Comparison of ENCODE assay signal across 8 cellular contexts in genomic region chr1:236168716-236169429, GRCh38. TPM values are rescaled to one million over a fixed set of nuclear protein-coding genes. Genes with fewer than 3 reads are reported as not detected.
DNase-seq lines count a peak whose midpoint lies in the region; ATAC-seq and TF ChIP-seq lines count a peak whose summit lies in the region.

No MANE protein-coding gene starts in this region.

- POLR2A ChIA-PET in T-cell (lab: Charles Lee), result no interaction called here

- H3K4me3 Mint-ChIP-seq in memory B cell (no peak overlapping the region), chondrocyte (ENCODE audit: unreplicated experiment) (no peak overlapping the region), T-cell (no peak overlapping the region)
- no peak overlapping the region for H3K4me3 Mint-ChIP-seq in activated naive CD8-positive, alpha-beta T cell treated with anti-CD3 and anti-CD28 coated beads for 36 hours

- in situ Hi-C loops in astrocyte of the spinal cord (cut with HindIII; ENCODE audit: low sequenced_read_pairs), result no loop called here

- no peak overlapping the region for H3K4me3 ChIP-seq in GM06990 (replicated peaks; ENCODE audit: low read depth, low read length)
- H3K4me3 ChIP-seq in astrocyte of the spinal cord (ENCODE audit: low read depth, low read length), result no peak overlapping the region

- CTCF ChIA-PET in T-cell (lab: Charles Lee), result no interaction called here

- peaks cover 4% of the 10 kb centered on the region for H3K27me3 Mint-ChIP-seq in memory B cell
- no peaks in the 10 kb centered on the region for H3K27me3 Mint-ChIP-seq in chondrocyte (ENCODE audit: low read depth)
- H3K27me3 Mint-ChIP-seq in T-cell, result no peaks in the 10 kb centered on the region
- no peaks in the 10 kb centered on the region for H3K27me3 Mint-ChIP-seq in activated naive CD8-positive, alpha-beta T cell treated with anti-CD3 and anti-CD28 coated beads for 36 hours

- H3K27ac Mint-ChIP-seq in memory B cell (no peak overlapping the region), chondrocyte (ENCODE audit: unreplicated experiment) (no peak overlapping the region), T-cell (no peak overlapping the region)
- H3K27ac Mint-ChIP-seq in activated naive CD8-positive, alpha-beta T cell treated with anti-CD3 and anti-CD28 coated beads for 36 hours, result no peak overlapping the region

- H3K36me3 Mint-ChIP-seq in memory B cell (peaks cover 8% of the 10 kb centered on the region), chondrocyte (ENCODE audit: low read depth) (peaks cover under 1% of the 10 kb centered on the region), T-cell (peaks cover 8% of the 10 kb centered on the region)
- H3K36me3 Mint-ChIP-seq in activated naive CD8-positive, alpha-beta T cell treated with anti-CD3 and anti-CD28 coated beads for 36 hours, result peaks cover 5% of the 10 kb centered on the region

- ATAC-seq in HG03520 (IDR thresholded peaks at IDR 0.05; ENCODE audit: unreplicated experiment) (peak; percentile 54), memory B cell (ENCODE audit: low read depth) (peak; percentile 17), T-cell (replicated peaks in 1 of 4) (no peak), HG02678 (IDR thresholded peaks at IDR 0.05; ENCODE audit: unreplicated experiment) (no peak)

- H3K36me3 ChIP-seq in GM06990 (ENCODE audit: control insufficient read depth, insufficient read depth, low read length), result peaks cover 10% of the 10 kb centered on the region

- no peak for DNase-seq in GM06990 (ENCODE audit: extremely low read depth, insufficient read length)
- peak; percentile 29 for DNase-seq in astrocyte of the spinal cord (ENCODE audit: low read depth, low spot score)
- no peak for DNase-seq in memory B cell (ENCODE audit: low spot score in 2 of 2)
- DNase-seq in chondrocyte (ENCODE audit: low spot score), result no peak
- DNase-seq in T-cell, result no peak
- no peak for DNase-seq in activated naive CD8-positive, alpha-beta T cell treated with anti-CD3 and anti-CD28 coated beads for 36 hours

- no peaks in the 10 kb centered on the region for H3K27me3 ChIP-seq in GM06990 (replicated peaks; ENCODE audit: control insufficient read depth, insufficient read depth, low read length)

- TF ChIP-seq CTCF in GM06990 (IDR thresholded peaks at IDR 0.05; ENCODE audit: insufficient read depth, low read length, poor library complexity, severe bottlenecking), result peak; percentile 26
- TF ChIP-seq CTCF in astrocyte of the spinal cord (IDR thresholded peaks at IDR 0.05; ENCODE audit: low read depth, low read length), result no peak
- TF ChIP-seq CTCF in chondrocyte (IDR thresholded peaks at IDR 0.05), result no peak

- peaks cover 4% of the 10 kb centered on the region for H3K4me1 Mint-ChIP-seq in memory B cell
- H3K4me1 Mint-ChIP-seq in chondrocyte (ENCODE audit: low read depth), result peaks cover 6% of the 10 kb centered on the region
- H3K4me1 Mint-ChIP-seq in T-cell, result peaks cover 3 to 11% (median 4%) of the 10 kb centered on the region in 3 donors
- H3K4me1 Mint-ChIP-seq in activated naive CD8-positive, alpha-beta T cell treated with anti-CD3 and anti-CD28 coated beads for 36 hours, result peaks cover 4% of the 10 kb centered on the region

- peaks cover 9% of the 10 kb centered on the region for H3K9me3 Mint-ChIP-seq in memory B cell
- no peaks in the 10 kb centered on the region for H3K9me3 Mint-ChIP-seq in chondrocyte (ENCODE audit: low read depth)
- H3K9me3 Mint-ChIP-seq in T-cell, result peaks cover 0 to 2% (median 0%) of the 10 kb centered on the region in 3 donors
- H3K9me3 Mint-ChIP-seq in activated naive CD8-positive, alpha-beta T cell treated with anti-CD3 and anti-CD28 coated beads for 36 hours, result no peaks in the 10 kb centered on the region

RNA-seq across cellular contexts. Expression of gene GPR137B, which starts 26.5 kb away (rescaled TPM):
- total RNA-seq in chondrocyte (12.2 to 13.4 TPM (median 13.1 TPM) in 3 replicates), T-cell (10 to 100 TPM; 11.2 to 16.1 (median 12.2) TPM)
- total RNA-seq in activated naive CD8-positive, alpha-beta T cell treated with anti-CD3 and anti-CD28 coated beads for 36 hours, result 1 to 10 TPM; 4.6 to 4.7 TPM

Comparison
In these comparisons a context has a peak if more than half of its experiments do, and no peak if none do; other contexts are left out.
1. ATAC-seq: peak in HG03520 (single experiment) and memory B cell (single experiment); none in T-cell (0 of 4) and HG02678 (single experiment).